ENCODE assay signal across 17 cellular contexts in genomic region chr4:1305261-1305711, GRCh38. TPM values are rescaled to one million over a fixed set of nuclear protein-coding genes. Genes with fewer than 3 reads are reported as not detected.
A peak's percentile ranks its signal among the peaks of the same experiment; 100 is the strongest.
DNase-seq lines count a peak whose midpoint lies in the region; ATAC-seq, FAIRE-seq and TF ChIP-seq lines count a peak whose summit lies in the region.
"Had no signal": no experiment of that assay in that cellular context is flagged by ENCODE, and none has a peak within 500 bp of the region (broad histone marks: within the 10 kb centered on the region; RNA-seq: fewer than 3 reads in every experiment).

No MANE protein-coding gene starts in this region.

- peaks cover 54% of the 10 kb centered on the region for H3K36me3 Mint-ChIP-seq in Caco-2 (ENCODE audit: insufficient read depth, unreplicated experiment)
- H3K36me3 Mint-ChIP-seq in activated naive CD8-positive, alpha-beta T cell: peaks cover 2% of the 10 kb centered on the region

- H3K4me1 Mint-ChIP-seq in Caco-2 (ENCODE audit: low read depth, unreplicated experiment): peaks cover 21% of the 10 kb centered on the region
- peaks cover 57% of the 10 kb centered on the region for H3K4me1 Mint-ChIP-seq in activated naive CD8-positive, alpha-beta T cell (ENCODE audit: low read depth)

- no peak overlapping the region for H2AFZ ChIP-seq in HepG2 (ENCODE audit: low read length)
- H2AFZ ChIP-seq: PC-9 had no signal

- H3K27ac Mint-ChIP-seq in Caco-2 (ENCODE audit: unreplicated experiment): peak overlapping the region; percentile 63
- no peak overlapping the region for H3K27ac Mint-ChIP-seq in activated naive CD8-positive, alpha-beta T cell

- WGBS in HepG2 (ENCODE audit: low lambda C conversion rate): 54% methylated on average over 7 of the region's 13 CpGs

- CTCF ChIA-PET in Caco-2 (lab: Charles Lee): no interaction called here
- CTCF ChIA-PET in HepG2 (lab: Yijun Ruan, JAX; ENCODE audit: low intra/inter-chr PET ratio, low total read pairs): no interaction called here

- TF ChIP-seq CTCF in Caco-2 (IDR thresholded peaks at IDR 0.05; ENCODE audit: insufficient read depth in 1 of 2, low read depth in 1 of 2, low read length in 1 of 2, severe bottlenecking in 1 of 2, unreplicated experiment in 1 of 2): no peak
- TF ChIP-seq CTCF in HepG2 (CRISPR knock-in tag; IDR thresholded peaks at IDR 0.05): no peak
- TF ChIP-seq CTCF in foreskin fibroblast (IDR thresholded peaks at IDR 0.05; ENCODE audit: low read depth, low read length): no peak
- TF ChIP-seq CTCF in BE2C (IDR thresholded peaks at IDR 0.05; ENCODE audit: low read depth, low read length): no peak

- no peak for FAIRE-seq in HepG2 (lab: Jason Lieb, UNC)

- peaks cover 15% of the 10 kb centered on the region; the same call in 1 of the 2 replicates for H4K20me1 ChIP-seq in HepG2 (ENCODE audit: insufficient read depth, low read length)

- peak; percentile 29 for ATAC-seq in HepG2

- TF ChIP-seq EP300 in Ishikawa (IDR thresholded peaks at IDR 0.05; ENCODE audit: borderline replicate concordance): no peak
- TF ChIP-seq EP300 in HepG2 (IDR thresholded peaks at IDR 0.05; ENCODE audit: low read depth in 2 of 2, low read length in 2 of 2): no peak
- no peak for TF ChIP-seq EP300 in HepG2 (CRISPR knock-in tag; IDR thresholded peaks at IDR 0.05; ENCODE audit: borderline replicate concordance)

- peak overlapping the region; percentile 45 for H3K4me2 ChIP-seq in HepG2 (ENCODE audit: low read depth, low read length)
- H3K4me2 ChIP-seq: PC-9 had no signal

- in situ Hi-C loops in HepG2 (cut with HindIII; ENCODE audit: extremely low pct_ligation_motif_present, low pct_unique_long_range_greater_than_20kb): no loop called here

- no peaks in the 10 kb centered on the region for H3K9me3 ChIP-seq in Caco-2
- no peaks in the 10 kb centered on the region for H3K9me3 ChIP-seq in HepG2 (ENCODE audit: low read length)
- H3K9me3 ChIP-seq in BE2C: no peaks in the 10 kb centered on the region
- H3K9me3 ChIP-seq: ascending aorta, upper lobe of left lung had no signal

- no peak overlapping the region for H3K4me3 ChIP-seq in Caco-2 (ENCODE audit: low read depth, low read length)
- H3K4me3 ChIP-seq in HepG2 (replicated peaks in 1 of 3; ENCODE audit: insufficient read depth in 1 of 3, low read depth in 2 of 3, low read length in 3 of 3): peak overlapping the region in 1 of 3 experiments; percentile 18; a peak in 1 of 6 replicates
- no peak overlapping the region for H3K4me3 ChIP-seq in foreskin fibroblast (ENCODE audit: low read depth in 1 of 2, low read length in 2 of 2)
- H3K4me3 ChIP-seq in BE2C (ENCODE audit: low read depth, low read length): no peak overlapping the region
- H3K4me3 ChIP-seq: ascending aorta, PC-9, upper lobe of left lung had no signal

- peak overlapping the region; percentile 58 for H3K27ac ChIP-seq in HepG2 (ENCODE audit: extremely low read length, insufficient read depth, low read length)
- H3K27ac ChIP-seq: ascending aorta, PC-9 had no signal

- intact Hi-C loops in Caco-2 (cut with micrococcal nuclease; ENCODE audit: unreplicated experiment): no loop called here
- intact Hi-C loops in HepG2 (cut with micrococcal nuclease; ENCODE audit: unreplicated experiment): loop anchor here (5.0 kb wide), 1 partner anchor 42 kb away; the partner anchor contains the start of gene UVSSA

- H3K79me2 ChIP-seq in HepG2 (ENCODE audit: insufficient read depth, low read length): peaks cover 81% of the 10 kb centered on the region

- TF ChIP-seq POLR2A in HepG2 (IDR thresholded peaks at IDR 0.05; ENCODE audit: insufficient read depth in 1 of 2, low read depth in 2 of 2, low read length in 2 of 2): no peak

- DNase-seq in Caco-2 (no peak), HepG2 (ENCODE audit: low spot score) (peak; percentile 84), iPS-NIHi11 (ENCODE audit: low spot score) (no peak), Kasumi-1 (lab: John Stamatoyannopoulos, UW) (no peak), foreskin fibroblast (no peak), BE2C (no peak)
- DNase-seq: dermis blood vessel endothelial cell, GDM1, IMR-90, NCI-H1105 treated with DMSO at 0.1 percent for 48 hours, retina had no signal

- H3K27me3 ChIP-seq in Caco-2 (replicated peaks; ENCODE audit: control insufficient read depth, insufficient read depth, low read length): no peaks in the 10 kb centered on the region
- H3K27me3 ChIP-seq in HepG2 (ENCODE audit: control insufficient read depth in 1 of 2, insufficient read depth in 2 of 2, low read length in 2 of 2): no peaks in the 10 kb centered on the region
- H3K27me3 ChIP-seq in BE2C: no peaks in the 10 kb centered on the region
- H3K27me3 ChIP-seq: ascending aorta, upper lobe of left lung had no signal

- H3K9ac ChIP-seq in HepG2 (ENCODE audit: insufficient read depth, low read depth, low read length): peak overlapping the region; percentile 28; the same call in 1 of the 2 replicates

- TF ChIP-seq RAD21 in Ishikawa (IDR thresholded peaks at IDR 0.05; ENCODE audit: low read depth) (no peak), HepG2 (CRISPR knock-in tag; IDR thresholded peaks at IDR 0.05) (no peak)

- BruUV-seq in Caco-2 (replicated peaks; lab: Mats Ljungman, UMichigan) (no TSS peak), HepG2 (replicated peaks; lab: Mats Ljungman, UMichigan) (no TSS peak)

- H3K36me3 ChIP-seq in Caco-2 (ENCODE audit: control insufficient read depth, insufficient read depth, low read length) (no peaks in the 10 kb centered on the region; the same call in 1 of the 2 replicates), HepG2 (replicated peaks in 1 of 2; ENCODE audit: control insufficient read depth in 1 of 2, insufficient read depth in 2 of 2, low read length in 2 of 2) (peaks cover 2 to 14% of the 10 kb centered on the region in 2 experiments; a peak in 4 of 5 replicates), BE2C (peaks cover 13% of the 10 kb centered on the region)

- no peaks in the 10 kb centered on the region for H3K27me3 Mint-ChIP-seq in Caco-2 (ENCODE audit: insufficient read depth, unreplicated experiment)
- H3K27me3 Mint-ChIP-seq in activated naive CD8-positive, alpha-beta T cell: no peaks in the 10 kb centered on the region
- H3K27me3 Mint-ChIP-seq: CD8-positive, alpha-beta memory T cell had no signal

- H3K4me1 ChIP-seq in Caco-2 (peaks cover 10% of the 10 kb centered on the region), HepG2 (ENCODE audit: insufficient read depth, low read length) (peaks cover 46% of the 10 kb centered on the region), BE2C (no peaks in the 10 kb centered on the region; the same call in 1 of the 2 replicates)

- POLR2A ChIA-PET in Caco-2 (lab: Charles Lee): no interaction called here
- POLR2A ChIA-PET in HepG2 (lab: Yijun Ruan, JAX): no interaction called here

- H3K4me3 Mint-ChIP-seq in Caco-2 (ENCODE audit: unreplicated experiment): no peak overlapping the region
- H3K4me3 Mint-ChIP-seq in activated naive CD8-positive, alpha-beta T cell: peak overlapping the region; percentile 3

- no peaks in the 10 kb centered on the region for H3K9me3 Mint-ChIP-seq in Caco-2 (ENCODE audit: unreplicated experiment)
- H3K9me3 Mint-ChIP-seq in activated naive CD8-positive, alpha-beta T cell (ENCODE audit: low read depth): no peaks in the 10 kb centered on the region
- H3K9me3 Mint-ChIP-seq: CD8-positive, alpha-beta memory T cell had no signal

RNA-seq across cellular contexts. Expression of gene MAEA, which starts 15.6 kb away (rescaled TPM):
- 81.1 and 89.3 TPM in 2 replicates for total RNA-seq in Caco-2 (2022)
- total RNA-seq in HepG2 (2016; rRNA removed; fragmentation: Illumina TruSeq; extraction: Trizol): 52.0 and 65.2 TPM in 2 replicates
- total RNA-seq in HepG2 (2016; cell fraction: cytosol; rRNA removed; fragmentation: Illumina TruSeq; extraction: Trizol; ENCODE audit: low read depth): 10.0 and 10.5 TPM in 2 replicates
- 55.0 and 59.4 TPM in 2 replicates for total RNA-seq in HepG2 (2016; cell fraction: insoluble cytoplasmic fraction; rRNA removed; fragmentation: Illumina TruSeq; extraction: Trizol)
- 23.7 and 24.2 TPM in 2 replicates for total RNA-seq in HepG2 (2016; cell fraction: membrane; rRNA removed; fragmentation: Illumina TruSeq; extraction: Trizol)
- 30.2 and 31.7 TPM in 2 replicates for total RNA-seq in HepG2 (2016; cell fraction: nucleus; rRNA removed; fragmentation: Illumina TruSeq; extraction: Trizol)
- 57.1 and 60.7 TPM in 2 replicates for polyA plus RNA-seq in HepG2 (2011; rRNA removed)
- 48.5 and 73.3 TPM in 2 replicates for polyA plus RNA-seq in HepG2 (2011; cell fraction: cytosol; rRNA removed)
- polyA plus RNA-seq in HepG2 (2011; cell fraction: nucleus; rRNA removed): 171 and 221 TPM in 2 replicates
- 28.9 and 30.8 TPM in 2 replicates for polyA plus RNA-seq in HepG2 (2012)
- polyA plus RNA-seq in HepG2 (2016; cell fraction: cytosol; fragmentation: Illumina TruSeq; extraction: Trizol; ENCODE audit: low read depth): 5.9 and 6.3 TPM in 2 replicates
- polyA plus RNA-seq in HepG2 (2016; cell fraction: insoluble cytoplasmic fraction; fragmentation: Illumina TruSeq; extraction: Trizol; ENCODE audit: low read depth): 60.8 and 67.1 TPM in 2 replicates
- 15.8 and 16.9 TPM in 2 replicates for polyA plus RNA-seq in HepG2 (2016; cell fraction: membrane; fragmentation: Illumina TruSeq; extraction: Trizol; ENCODE audit: low read depth)
- 69.6 and 72.4 TPM in 2 replicates for polyA plus RNA-seq in HepG2 (2016; cell fraction: nucleus; fragmentation: Illumina TruSeq; extraction: Trizol; ENCODE audit: insufficient read depth, low read depth)
- polyA minus RNA-seq in HepG2 (2011; rRNA and poly(A)+ RNA removed; ENCODE audit: low replicate concordance): 56.6 and 139 TPM in 2 replicates
- 41.7 and 45.7 TPM in 2 replicates for polyA minus RNA-seq in HepG2 (2011; cell fraction: cytosol; rRNA and poly(A)+ RNA removed)
- 40.9 and 44.3 TPM in 2 replicates for polyA minus RNA-seq in HepG2 (2011; cell fraction: nucleus; rRNA and poly(A)+ RNA removed)
- polyA plus RNA-seq in BE2C (2012; ENCODE audit: insufficient read depth, insufficient read length, low read depth): 247 TPM

RNA-seq across cellular contexts. Expression of gene UVSSA, which starts 41.7 kb away (rescaled TPM):
- total RNA-seq in Caco-2 (2022) (26.3 and 27.4 TPM in 2 replicates), HepG2 (2016; rRNA removed; fragmentation: Illumina TruSeq; extraction: Trizol) (4.6 and 4.8 TPM in 2 replicates)
- 2.3 and 4.1 TPM in 2 replicates for total RNA-seq in HepG2 (2016; cell fraction: cytosol; rRNA removed; fragmentation: Illumina TruSeq; extraction: Trizol; ENCODE audit: low read depth)
- total RNA-seq in HepG2 (2016; cell fraction: insoluble cytoplasmic fraction; rRNA removed; fragmentation: Illumina TruSeq; extraction: Trizol): 3.7 and 4.7 TPM in 2 replicates
- total RNA-seq in HepG2 (2016; cell fraction: membrane; rRNA removed; fragmentation: Illumina TruSeq; extraction: Trizol): 2.9 and 3.9 TPM in 2 replicates
- total RNA-seq in HepG2 (2016; cell fraction: nucleus; rRNA removed; fragmentation: Illumina TruSeq; extraction: Trizol): 6.9 and 7.1 TPM in 2 replicates
- 8.4 and 8.6 TPM in 2 replicates for polyA plus RNA-seq in HepG2 (2011; rRNA removed)
- 3.0 and 4.1 TPM in 2 replicates for polyA plus RNA-seq in HepG2 (2011; cell fraction: cytosol; rRNA removed)
- 80.9 and 90.3 TPM in 2 replicates for polyA plus RNA-seq in HepG2 (2011; cell fraction: nucleus; rRNA removed)
- 7.1 and 7.7 TPM in 2 replicates for polyA plus RNA-seq in HepG2 (2012)
- 0.16 and 0.25 TPM in 2 replicates for polyA plus RNA-seq in HepG2 (2016; cell fraction: cytosol; fragmentation: Illumina TruSeq; extraction: Trizol; ENCODE audit: low read depth)
- 3.8 and 4.8 TPM in 2 replicates for polyA plus RNA-seq in HepG2 (2016; cell fraction: insoluble cytoplasmic fraction; fragmentation: Illumina TruSeq; extraction: Trizol; ENCODE audit: low read depth)
- 0.59 and 0.60 TPM in 2 replicates for polyA plus RNA-seq in HepG2 (2016; cell fraction: membrane; fragmentation: Illumina TruSeq; extraction: Trizol; ENCODE audit: low read depth)
- 29.2 and 29.8 TPM in 2 replicates for polyA plus RNA-seq in HepG2 (2016; cell fraction: nucleus; fragmentation: Illumina TruSeq; extraction: Trizol; ENCODE audit: insufficient read depth, low read depth)
- polyA minus RNA-seq in HepG2 (2011; rRNA and poly(A)+ RNA removed; ENCODE audit: low replicate concordance): 3.9 and 14.3 TPM in 2 replicates
- polyA minus RNA-seq in HepG2 (2011; cell fraction: cytosol; rRNA and poly(A)+ RNA removed): 3.6 and 4.4 TPM in 2 replicates
- polyA minus RNA-seq in HepG2 (2011; cell fraction: nucleus; rRNA and poly(A)+ RNA removed): 18.8 and 20.2 TPM in 2 replicates
- polyA plus RNA-seq in BE2C (2012; ENCODE audit: insufficient read depth, insufficient read length, low read depth): 32.7 TPM

RNA-seq across cellular contexts. Expression of gene CTBP1, which starts 56.4 kb away (rescaled TPM):
- total RNA-seq in Caco-2 (2022): 184 TPM in 2 replicates
- 106 and 112 TPM in 2 replicates for total RNA-seq in HepG2 (2016; rRNA removed; fragmentation: Illumina TruSeq; extraction: Trizol)
- total RNA-seq in HepG2 (2016; cell fraction: cytosol; rRNA removed; fragmentation: Illumina TruSeq; extraction: Trizol; ENCODE audit: low read depth): 119 TPM in 2 replicates
- total RNA-seq in HepG2 (2016; cell fraction: insoluble cytoplasmic fraction; rRNA removed; fragmentation: Illumina TruSeq; extraction: Trizol): 83.8 and 121 TPM in 2 replicates
- total RNA-seq in HepG2 (2016; cell fraction: membrane; rRNA removed; fragmentation: Illumina TruSeq; extraction: Trizol): 133 and 173 TPM in 2 replicates
- 51.5 and 60.9 TPM in 2 replicates for total RNA-seq in HepG2 (2016; cell fraction: nucleus; rRNA removed; fragmentation: Illumina TruSeq; extraction: Trizol)
- 78.5 and 123 TPM in 2 replicates for polyA plus RNA-seq in HepG2 (2011; rRNA removed)
- 87.2 and 182 TPM in 2 replicates for polyA plus RNA-seq in HepG2 (2011; cell fraction: cytosol; rRNA removed)
- 489 and 636 TPM in 2 replicates for polyA plus RNA-seq in HepG2 (2011; cell fraction: nucleus; rRNA removed)
- polyA plus RNA-seq in HepG2 (2012): 69.0 and 92.6 TPM in 2 replicates
- polyA plus RNA-seq in HepG2 (2016; cell fraction: cytosol; fragmentation: Illumina TruSeq; extraction: Trizol; ENCODE audit: low read depth): 49.5 and 64.7 TPM in 2 replicates
- polyA plus RNA-seq in HepG2 (2016; cell fraction: insoluble cytoplasmic fraction; fragmentation: Illumina TruSeq; extraction: Trizol; ENCODE audit: low read depth): 101 and 112 TPM in 2 replicates
- polyA plus RNA-seq in HepG2 (2016; cell fraction: membrane; fragmentation: Illumina TruSeq; extraction: Trizol; ENCODE audit: low read depth): 103 and 116 TPM in 2 replicates
- 152 and 155 TPM in 2 replicates for polyA plus RNA-seq in HepG2 (2016; cell fraction: nucleus; fragmentation: Illumina TruSeq; extraction: Trizol; ENCODE audit: insufficient read depth, low read depth)
- polyA minus RNA-seq in HepG2 (2011; rRNA and poly(A)+ RNA removed; ENCODE audit: low replicate concordance): 136 and 350 TPM in 2 replicates
- 85.1 and 100 TPM in 2 replicates for polyA minus RNA-seq in HepG2 (2011; cell fraction: cytosol; rRNA and poly(A)+ RNA removed)
- 47.7 and 48.4 TPM in 2 replicates for polyA minus RNA-seq in HepG2 (2011; cell fraction: nucleus; rRNA and poly(A)+ RNA removed)
- 352 TPM for polyA plus RNA-seq in BE2C (2012; ENCODE audit: insufficient read depth, insufficient read length, low read depth)
